14 cellular contexts compared by ENCODE assay signal in genomic region chr9:129576546-129577543, GRCh38. TPM values are rescaled to one million over a fixed set of nuclear protein-coding genes. Genes with fewer than 3 reads are reported as not detected.
DNase-seq lines count a peak whose midpoint lies in the region; TF ChIP-seq lines count a peak whose summit lies in the region.
"Had no signal": no experiment of that assay in that cellular context is flagged by ENCODE, and none has a peak within 500 bp of the region (broad histone marks: within the 10 kb centered on the region; RNA-seq: fewer than 3 reads in every experiment).

No MANE protein-coding gene starts in this region.

- no peaks in the 10 kb centered on the region for H3K36me3 ChIP-seq in mesodermal cell (ENCODE audit: control insufficient read depth, insufficient read depth, low read length)
- H3K36me3 ChIP-seq: gastroesophageal sphincter, sigmoid colon had no signal

- no peaks in the 10 kb centered on the region for H3K9me3 Mint-ChIP-seq in endothelial cell (ENCODE audit: unreplicated experiment)

- peak overlapping the region; percentile 85 for H3K27ac Mint-ChIP-seq in endothelial cell (ENCODE audit: unreplicated experiment)
- H3K27ac Mint-ChIP-seq: activated T-cell treated with anti-CD3 and anti-CD28 coated beads, Interleukin-2, amount 50 U/mL, for 72 hours; IgD-negative memory B cell had no signal

- 86 to 92% methylated on average over 19 to 33 of the region's 34 CpGs for WGBS in mesodermal cell (ENCODE audit: insufficient coverage in 2 of 2), 2 experiments

- POLR2A ChIA-PET in HEK293T (lab: Yijun Ruan, JAX): interaction anchor here (0.7 kb wide), 1 partner anchor 399 kb away, joined by 3 read pairs; the partner anchor contains the start of gene IER5L

- peak overlapping the region; percentile 31 for H3K27ac ChIP-seq in mesodermal cell (ENCODE audit: low read depth, low read length, severe bottlenecking)

- no peak overlapping the region for H3K4me3 ChIP-seq in mesodermal cell (ENCODE audit: extremely low read depth, insufficient read depth, low read length, poor library complexity, severe bottlenecking)
- H3K4me3 ChIP-seq: gastroesophageal sphincter, sigmoid colon had no signal

- no peak for TF ChIP-seq CTCF in endothelial cell (IDR thresholded peaks at IDR 0.05; ENCODE audit: unreplicated experiment)

- DNase-seq in AG08395 (ENCODE audit: low spot score): peak; percentile 46
- DNase-seq in RKO (ENCODE audit: low spot score): peak; percentile 82
- no peak for DNase-seq in endothelial cell (ENCODE audit: low spot score)
- no peak for DNase-seq in NCI-H146 treated with DMSO at 0.1 percent for 48 hours (lab: John Stamatoyannopoulos, UW; ENCODE audit: unreplicated experiment)
- no peak for DNase-seq in SKM-1 treated with dmso at 0.1 percent for 144 hours (lab: John Stamatoyannopoulos, UW; ENCODE audit: unreplicated experiment)
- no peak for DNase-seq in HEK293T (ENCODE audit: extremely low spot score)
- DNase-seq in NCI-H2227 treated with DMSO at 0.1 percent for 48 hours (lab: John Stamatoyannopoulos, UW): no peak
- DNase-seq: activated T-cell treated with anti-CD3 and anti-CD28 coated beads, Interleukin-2, amount 50 U/mL, for 72 hours; NCI-H1930; sigmoid colon had no signal

- no peaks in the 10 kb centered on the region for H3K9me3 ChIP-seq in mesodermal cell (ENCODE audit: control insufficient read depth, low read length)
- H3K9me3 ChIP-seq: gastroesophageal sphincter, sigmoid colon had no signal

- peaks cover 9% of the 10 kb centered on the region for H3K36me3 Mint-ChIP-seq in endothelial cell (ENCODE audit: low read depth, unreplicated experiment)
- H3K36me3 Mint-ChIP-seq: IgD-negative memory B cell had no signal

- H3K4me3 Mint-ChIP-seq in endothelial cell (ENCODE audit: unreplicated experiment): no peak overlapping the region
- H3K4me3 Mint-ChIP-seq: activated T-cell treated with anti-CD3 and anti-CD28 coated beads, Interleukin-2, amount 50 U/mL, for 72 hours; IgD-negative memory B cell had no signal

- peaks cover 11% of the 10 kb centered on the region for H3K4me1 Mint-ChIP-seq in endothelial cell (ENCODE audit: unreplicated experiment)

- peaks cover 7% of the 10 kb centered on the region for H3K27me3 Mint-ChIP-seq in endothelial cell (ENCODE audit: unreplicated experiment)

- peaks cover 20% of the 10 kb centered on the region for H3K4me1 ChIP-seq in mesodermal cell (ENCODE audit: control insufficient read depth, insufficient read depth, low read length, poor library complexity, severe bottlenecking)
- H3K4me1 ChIP-seq: gastroesophageal sphincter, sigmoid colon had no signal

- CTCF ChIA-PET in HEK293T (lab: Yijun Ruan, JAX): no interaction called here

TF ChIP-seq in HEK293T, 16 proteins besides CTCF, POLR2A, EP300 and RAD21:
- TF ChIP-seq FOXA1 (IDR thresholded peaks at IDR 0.05) (no peak), LEF1 (IDR thresholded peaks at IDR 0.05; ENCODE audit: borderline replicate concordance) (no peak), ARNT (IDR thresholded peaks at IDR 0.05) (no peak), CTBP1 (IDR thresholded peaks at IDR 0.05; ENCODE audit: borderline replicate concordance) (no peak), BHLHE40 (IDR thresholded peaks at IDR 0.05; ENCODE audit: borderline replicate concordance) (no peak), ELF4 (IDR thresholded peaks at IDR 0.05) (no peak), TARDBP (IDR thresholded peaks at IDR 0.05) (no peak)

RNA-seq across cellular contexts. Expression of gene C9orf50, which starts 44.1 kb away (rescaled TPM):
- not detected for total RNA-seq in endothelial cell (ENCODE audit: unreplicated experiment)
- 0.29 TPM for polyA plus RNA-seq in mesodermal cell (2013, experiment 1 of 2)
- polyA plus RNA-seq in mesodermal cell (2013, experiment 2 of 2): not detected
- polyA plus RNA-seq: CD14-positive monocyte, IgD-negative memory B cell had no signal

RNA-seq across cellular contexts. Expression of gene NTMT1, which starts 49.1 kb away (rescaled TPM):
- 16.7 TPM for total RNA-seq in endothelial cell (ENCODE audit: unreplicated experiment)
- 60.6 TPM for polyA plus RNA-seq in mesodermal cell (2013, experiment 1 of 2)
- 49.5 TPM for polyA plus RNA-seq in mesodermal cell (2013, experiment 2 of 2)

Comparison
In these comparisons a context has a peak if more than half of its experiments do, and no peak if none do; other contexts are left out.
1. DNase-seq: peak in AG08395 (single experiment) and RKO (single experiment); none in endothelial cell (single experiment), NCI-H146 treated with DMSO at 0.1 percent for 48 hours (single experiment), SKM-1 treated with dmso at 0.1 percent for 144 hours (single experiment), HEK293T (single experiment) and NCI-H2227 treated with DMSO at 0.1 percent for 48 hours (single experiment).